In genomic region chr10:113576853-113577252, GRCh38 we compare ENCODE assay signal across 1 cellular context.
TF ChIP-seq lines count a peak whose summit lies in the region.

No MANE protein-coding gene starts in this region.

TF ChIP-seq in PFSK-1, 5 proteins besides CTCF, POLR2A, EP300 and RAD21 (continued from another document):
- TF ChIP-seq REST (IDR thresholded peaks at IDR 0.05; ENCODE audit: insufficient read depth in 1 of 2, low read depth in 2 of 2, low read length in 2 of 2): peak; percentile 85 to 95
